Comparison of ENCODE assay signal across 26 cellular contexts in the genomic region with DNA sequence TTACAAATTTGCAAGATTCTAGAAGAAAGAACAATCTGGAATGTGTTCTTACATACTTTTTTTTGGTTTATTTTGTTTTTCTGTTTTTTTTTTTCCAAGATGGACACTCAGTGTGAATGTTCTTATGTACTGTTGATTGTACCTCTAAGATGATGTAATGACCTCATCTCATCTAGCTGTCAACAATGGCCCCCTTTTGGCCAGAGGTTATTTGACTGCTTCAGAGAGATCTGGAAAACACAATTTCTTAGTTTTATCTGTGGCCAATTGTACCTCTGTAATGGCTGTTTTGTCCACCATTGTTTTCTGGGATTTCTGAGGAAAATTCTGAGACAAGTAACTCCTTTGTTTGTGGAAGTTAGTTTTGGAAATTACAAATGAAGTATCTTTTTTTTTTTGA. TPM values are rescaled to one million over a fixed set of nuclear protein-coding genes. Genes with fewer than 3 reads are reported as not detected.
"Had no signal": no experiment of that assay in that cellular context is flagged by ENCODE, and none has a peak within 500 bp of the region (broad histone marks: within the 10 kb centered on the region; RNA-seq: fewer than 3 reads in every experiment).

No MANE protein-coding gene starts in this region.

- H3K27ac Mint-ChIP-seq: immature natural killer cell; mesothelial cell of epicardium; natural killer cell; nephron progenitor cell; neural progenitor cell; progenitor cell of endocrine pancreas; stimulated activated naive B cell treated with anti-CD40 and anti-IgM and Interleukin-4, amounts not matched to agents 10 μg/mL and 1 μg/mL and 100 μg/mL, for 72 hours had no signal

- H3K4me1 Mint-ChIP-seq: immature natural killer cell, natural killer cell had no signal

- H3K27me3 Mint-ChIP-seq: naive B cell; progenitor cell of endocrine pancreas; stimulated activated naive B cell treated with anti-CD40 and anti-IgM and Interleukin-4, amounts not matched to agents 10 μg/mL and 1 μg/mL and 100 μg/mL, for 72 hours had no signal

- H3K4me3 ChIP-seq: left ventricle myocardium inferior, lung, neural progenitor cell, right atrium auricular region, skin epidermis, stomach, testis, thyroid gland, transverse colon, upper lobe of left lung, vagina had no signal

- H3K36me3 Mint-ChIP-seq: immature natural killer cell; natural killer cell; stimulated activated naive B cell treated with anti-CD40 and anti-IgM and Interleukin-4, amounts not matched to agents 10 μg/mL and 1 μg/mL and 100 μg/mL, for 72 hours had no signal

- DNase-seq: hypothalamus; immature natural killer cell; left ventricle myocardium inferior; mesendoderm; naive B cell; natural killer cell; nephron progenitor cell; occipital lobe; stimulated activated CD4-positive, alpha-beta T cell treated with anti-CD3 and anti-CD28 coated beads, Interleukin-12 subunit alpha, Interleukin-12 subunit beta, amount 100 ng/mL, for 4 hours; stimulated activated CD4-positive, alpha-beta T cell treated with anti-CD3 and anti-CD28 coated beads, Interleukin-15, amount 100 ng/mL, for 24 hours; stimulated activated CD4-positive, alpha-beta T cell treated with anti-CD3 and anti-CD28 coated beads, Interleukin-2, amount 100 ng/mL, for 24 hours; stimulated activated CD4-positive, alpha-beta T cell treated with anti-CD3 and anti-CD28 coated beads, Interleukin-4, amount 100 ng/mL, for 1 hour; stimulated activated naive B cell treated with anti-CD40 and anti-IgM and Interleukin-4, amounts not matched to agents 10 μg/mL and 1 μg/mL and 100 μg/mL, for 72 hours; stimulated activated naive CD8-positive, alpha-beta T cell treated with anti-CD3 and anti-CD28 coated beads, Interleukin-15, Interleukin-2, amounts not matched to agents 100 U/mL and 50 U/mL, for 24 hours; stomach; testis; thyroid gland; transverse colon had no signal

- H3K4me3 Mint-ChIP-seq: immature natural killer cell; mesothelial cell of epicardium; naive B cell; natural killer cell; nephron progenitor cell; neural progenitor cell; stimulated activated naive B cell treated with anti-CD40 and anti-IgM and Interleukin-4, amounts not matched to agents 10 μg/mL and 1 μg/mL and 100 μg/mL, for 72 hours had no signal

- H3K9me3 Mint-ChIP-seq: immature natural killer cell; mesothelial cell of epicardium; naive B cell; stimulated activated naive B cell treated with anti-CD40 and anti-IgM and Interleukin-4, amounts not matched to agents 10 μg/mL and 1 μg/mL and 100 μg/mL, for 72 hours had no signal

RNA-seq across cellular contexts. Expression of gene ST6GALNAC3, which starts 38.9 kb away (rescaled TPM):
- total RNA-seq: natural killer cell had no signal
